ENCODE assay signal across 32 cellular contexts in genomic region chr6:10463040-10463439, GRCh38.
"Had no signal": no experiment of that assay in that cellular context is flagged by ENCODE, and none has a peak within 500 bp of the region (broad histone marks: within the 10 kb centered on the region; RNA-seq: fewer than 3 reads in every experiment).

No MANE protein-coding gene starts in this region.

- H3K27ac ChIP-seq: brain microvascular endothelial cell, KMS-11, RWPE1, VCaP had no signal

- DNase-seq: activated CD4-positive, alpha-beta memory T cell treated with anti-CD3 and anti-CD28 coated beads, Interleukin-2, amount 10 ng/mL, durations not matched to agents 7 days and 5 days; activated CD4-positive, alpha-beta T cell treated with anti-CD3 and anti-CD28 coated beads for 1 hour; activated CD4-positive, alpha-beta T cell treated with anti-CD3 and anti-CD28 coated beads for 48 hours; activated CD4-positive, CD25-positive, alpha-beta regulatory T cell; activated CD8-positive, alpha-beta memory T cell treated with anti-CD3 and anti-CD28 coated beads for 24 hours; activated CD8-positive, alpha-beta memory T cell treated with anti-CD3 and anti-CD28 coated beads, Interleukin-2, amount 10 ng/mL, durations not matched to agents 7 days and 5 days; activated effector memory CD4-positive, alpha-beta T cell treated with Interleukin-2 at 50 U/mL for 16 hours; activated naive CD4-positive, alpha-beta T cell treated with anti-CD3 and anti-CD28 coated beads, Interleukin-2, amount 10 ng/mL, durations not matched to agents 7 days and 5 days; activated naive CD8-positive, alpha-beta T cell treated with anti-CD3 and anti-CD28 coated beads, Interleukin-2, amount 50 U/mL, for 24 hours; activated T-cell treated with anti-CD3 and anti-CD28 coated beads, Interleukin-2, amount 50 U/mL, for 48 hours; aorta; brain microvascular endothelial cell; central memory CD4-positive, alpha-beta T cell; NCI-H1092 treated with DMSO at 0.1 percent for 48 hours; NCI-H1417; NCI-H146; NCI-H187; NCI-H2029 treated with DMSO at 0.1 percent for 48 hours; NCI-H2107; NCI-H2171; NCI-H510A; NCI-H526; SIG-M5; T-helper 1 cell; T-helper 2 cell; T-helper 9 cell had no signal

- H3K4me2 ChIP-seq: KMS-11 had no signal

- H3K36me3 Mint-ChIP-seq: activated CD8-positive, alpha-beta memory T cell treated with anti-CD3 and anti-CD28 coated beads, Interleukin-2, amount 10 ng/mL, durations not matched to agents 7 days and 5 days; activated naive CD4-positive, alpha-beta T cell treated with anti-CD3 and anti-CD28 coated beads, Interleukin-2, amount 10 ng/mL, durations not matched to agents 7 days and 5 days; activated naive CD8-positive, alpha-beta T cell had no signal

- H3K4me3 Mint-ChIP-seq: activated CD4-positive, alpha-beta memory T cell treated with anti-CD3 and anti-CD28 coated beads, Interleukin-2, amount 10 ng/mL, durations not matched to agents 7 days and 5 days; activated CD8-positive, alpha-beta memory T cell treated with anti-CD3 and anti-CD28 coated beads, Interleukin-2, amount 10 ng/mL, durations not matched to agents 7 days and 5 days; activated naive CD4-positive, alpha-beta T cell treated with anti-CD3 and anti-CD28 coated beads, Interleukin-2, amount 10 ng/mL, durations not matched to agents 7 days and 5 days; activated naive CD8-positive, alpha-beta T cell; activated naive CD8-positive, alpha-beta T cell treated with anti-CD3 and anti-CD28 coated beads, Interleukin-2, amount 50 U/mL, for 24 hours had no signal

- H3K9me3 Mint-ChIP-seq: activated CD4-positive, alpha-beta memory T cell treated with anti-CD3 and anti-CD28 coated beads, Interleukin-2, amount 10 ng/mL, durations not matched to agents 7 days and 5 days; activated naive CD4-positive, alpha-beta T cell treated with anti-CD3 and anti-CD28 coated beads, Interleukin-2, amount 10 ng/mL, durations not matched to agents 7 days and 5 days; activated naive CD8-positive, alpha-beta T cell treated with anti-CD3 and anti-CD28 coated beads, Interleukin-2, amount 50 U/mL, for 24 hours had no signal

- H3K4me1 Mint-ChIP-seq: activated CD4-positive, alpha-beta memory T cell treated with anti-CD3 and anti-CD28 coated beads, Interleukin-2, amount 10 ng/mL, durations not matched to agents 7 days and 5 days; activated CD8-positive, alpha-beta memory T cell treated with anti-CD3 and anti-CD28 coated beads, Interleukin-2, amount 10 ng/mL, durations not matched to agents 7 days and 5 days; activated naive CD4-positive, alpha-beta T cell treated with anti-CD3 and anti-CD28 coated beads, Interleukin-2, amount 10 ng/mL, durations not matched to agents 7 days and 5 days; activated naive CD8-positive, alpha-beta T cell treated with anti-CD3 and anti-CD28 coated beads, Interleukin-2, amount 50 U/mL, for 24 hours had no signal

- ATAC-seq: activated CD8-positive, alpha-beta memory T cell treated with anti-CD3 and anti-CD28 coated beads, Interleukin-2, amount 10 ng/mL, durations not matched to agents 7 days and 5 days; activated naive CD8-positive, alpha-beta T cell treated with anti-CD3 and anti-CD28 coated beads, Interleukin-2, amount 50 U/mL, for 24 hours; PC-3; Right ventricle myocardium inferior had no signal

- H3K27me3 ChIP-seq: brain microvascular endothelial cell had no signal

- H3K27ac Mint-ChIP-seq: activated CD4-positive, alpha-beta memory T cell treated with anti-CD3 and anti-CD28 coated beads, Interleukin-2, amount 10 ng/mL, durations not matched to agents 7 days and 5 days; activated CD8-positive, alpha-beta memory T cell treated with anti-CD3 and anti-CD28 coated beads, Interleukin-2, amount 10 ng/mL, durations not matched to agents 7 days and 5 days; activated naive CD4-positive, alpha-beta T cell treated with anti-CD3 and anti-CD28 coated beads, Interleukin-2, amount 10 ng/mL, durations not matched to agents 7 days and 5 days; activated naive CD8-positive, alpha-beta T cell; activated naive CD8-positive, alpha-beta T cell treated with anti-CD3 and anti-CD28 coated beads, Interleukin-2, amount 50 U/mL, for 24 hours had no signal

- H3K9ac ChIP-seq: KMS-11 had no signal

- H3K36me3 ChIP-seq: brain microvascular endothelial cell had no signal
